Comparison of ENCODE assay signal across 1 cellular context in genomic region chr7:30028749-30029635, GRCh38.
TF ChIP-seq lines count a peak whose summit lies in the region.

No MANE protein-coding gene starts in this region.

TF ChIP-seq in K562, 482 proteins besides CTCF, POLR2A, EP300 and RAD21 (continued from another document and continues in another):
- TF ChIP-seq HINFP (tag; conservative IDR thresholded peaks at IDR 0.05; ENCODE audit: low read depth) (peak; percentile 77), RCOR1 (IDR thresholded peaks at IDR 0.05; ENCODE audit: borderline replicate concordance in 1 of 2, low read depth in 2 of 2, low read length in 2 of 2) (peak in 1 of 2 experiments; percentile 35; a peak in 1 of 4 replicates), CCNT2 (IDR thresholded peaks at IDR 0.05; ENCODE audit: borderline replicate concordance, extremely low read depth, insufficient read length, low read depth, low read length) (no peak), CEBPG (CRISPR knock-in tag; IDR thresholded peaks at IDR 0.05) (0 out of 2 replicates have a peak, but pooled peaks have one; percentile 19), CEBPG (tag; conservative IDR thresholded peaks at IDR 0.05 in 1 of 2, IDR thresholded peaks at IDR 0.05 in 1 of 2) (no peak), ARHGAP35 (IDR thresholded peaks at IDR 0.05; ENCODE audit: partially characterized antibody) (no peak), ELF4 (CRISPR knock-in tag; IDR thresholded peaks at IDR 0.05) (no peak), SP1 (CRISPR knock-in tag; IDR thresholded peaks at IDR 0.05) (no peak), PCBP1 (IDR thresholded peaks at IDR 0.05; ENCODE audit: low read depth, low read length, poor library complexity, severe bottlenecking) (no peak), ZNF263 (CRISPR knock-in tag; IDR thresholded peaks at IDR 0.05; ENCODE audit: borderline replicate concordance) (0 out of 2 replicates have a peak, but pooled peaks have one; percentile 21), SREBF2 (CRISPR knock-in tag; IDR thresholded peaks at IDR 0.05) (no peak), KDM1A (IDR thresholded peaks at IDR 0.05) (peak; percentile 53 to 61; a peak in 3 of 4 replicates), PKNOX1 (IDR thresholded peaks at IDR 0.05) (0 out of 2 replicates have a peak, but pooled peaks have one; percentile 5), ZBTB49 (CRISPR knock-in tag; IDR thresholded peaks at IDR 0.05; ENCODE audit: borderline replicate concordance) (0 out of 2 replicates have a peak, but pooled peaks have one; percentile 1), ZBTB7A (IDR thresholded peaks at IDR 0.05; ENCODE audit: borderline replicate concordance, control insufficient read depth, low read depth, low read length) (peak; percentile 16; the same call in 1 of the 2 replicates), FOXP1 (CRISPR knock-in tag; IDR thresholded peaks at IDR 0.05) (0 out of 2 replicates have a peak, but pooled peaks have one; percentile 4), EGR1 (conservative IDR thresholded peaks at IDR 0.05) (0 out of 2 replicates have a peak, but pooled peaks have one; percentile 43), ZBTB5 (IDR thresholded peaks at IDR 0.05) (0 out of 2 replicates have a peak, but pooled peaks have one; percentile 58), PHF21A (IDR thresholded peaks at IDR 0.05; ENCODE audit: borderline replicate concordance, low read depth) (peak; percentile 82), KAT8 (IDR thresholded peaks at IDR 0.05; ENCODE audit: low read depth) (no peak), HDAC1 (IDR thresholded peaks at IDR 0.05) (peak in 1 of 2 experiments; percentile 18; a peak in 1 of 4 replicates), HMGN3 (IDR thresholded peaks at IDR 0.05; ENCODE audit: borderline replicate concordance, extremely low read depth, insufficient read length, low read depth, low read length) (peak; percentile 12), MGA (IDR thresholded peaks at IDR 0.05) (0 out of 2 replicates have a peak, but pooled peaks have one; percentile 15), ZNF592 (IDR thresholded peaks at IDR 0.05) (no peak), ZNF224 (CRISPR knock-in tag; IDR thresholded peaks at IDR 0.05) (no peak), RBBP5 (IDR thresholded peaks at IDR 0.05; ENCODE audit: borderline replicate concordance, insufficient read depth, low read length, poor library complexity, severe bottlenecking) (peak; percentile 69), HDAC2 (IDR thresholded peaks at IDR 0.05) (peak; percentile 70; the same call in 1 of the 2 replicates), CC2D1A (IDR thresholded peaks at IDR 0.05) (peak; percentile 72; the same call in 1 of the 2 replicates), ZNF696 (CRISPR knock-in tag; conservative IDR thresholded peaks at IDR 0.05) (no peak), SNIP1 (IDR thresholded peaks at IDR 0.05; ENCODE audit: low read depth) (no peak)
